ENCODE assay signal across 10 cellular contexts in genomic region chr9:21392270-21392669, GRCh38. TPM values are rescaled to one million over a fixed set of nuclear protein-coding genes. Genes with fewer than 3 reads are reported as not detected.
DNase-seq lines count a peak whose midpoint lies in the region; ATAC-seq, FAIRE-seq and TF ChIP-seq lines count a peak whose summit lies in the region.
"Had no signal": no experiment of that assay in that cellular context is flagged by ENCODE, and none has a peak within 500 bp of the region (broad histone marks: within the 10 kb centered on the region; RNA-seq: fewer than 3 reads in every experiment).

No MANE protein-coding gene starts in this region.

- H3K27ac Mint-ChIP-seq in neural crest cell (ENCODE audit: unreplicated experiment), result no peak overlapping the region
- no peak overlapping the region for H3K27ac Mint-ChIP-seq in CD14-positive monocyte
- H3K27ac Mint-ChIP-seq in activated CD4-positive, alpha-beta T cell treated with anti-CD3 and anti-CD28 coated beads, Interleukin-2, amount 10 ng/mL, durations not matched to agents 7 days and 5 days, result no peak overlapping the region

- ATAC-seq in HG03139 (IDR thresholded peaks at IDR 0.05; ENCODE audit: unreplicated experiment), result peak; percentile 80

- intact Hi-C loops in CD14-positive monocyte (cut with micrococcal nuclease), result loop anchor here in 1 of 2 donors (10.0 kb wide), 1 partner anchor 67 kb away; no protein-coding TSS in a partner anchor

- H3K4me3 ChIP-seq in WI38 (ENCODE audit: low read depth, low read length), result no peak overlapping the region
- H3K4me3 ChIP-seq: heart left ventricle had no signal

- 0 out of 2 replicates have a peak, but pooled peaks have one; percentile 10 for TF ChIP-seq CTCF in WI38 (IDR thresholded peaks at IDR 0.05; ENCODE audit: low read depth, low read length)
- peak; percentile 48 for TF ChIP-seq CTCF in neural crest cell (conservative IDR thresholded peaks at IDR 0.05)
- TF ChIP-seq CTCF in CD14-positive monocyte (IDR thresholded peaks at IDR 0.05), result no peak

- H3K4me3 Mint-ChIP-seq in neural crest cell (no peak overlapping the region), CD14-positive monocyte (peak overlapping the region in 1 of 2 donors; percentile 49)
- H3K4me3 Mint-ChIP-seq in activated CD4-positive, alpha-beta T cell treated with anti-CD3 and anti-CD28 coated beads, Interleukin-2, amount 10 ng/mL, durations not matched to agents 7 days and 5 days, result no peak overlapping the region

- POLR2A ChIA-PET in activated CD4-positive, alpha-beta T cell treated with anti-CD3 and anti-CD28 coated beads, Interleukin-2, amount 10 ng/mL, durations not matched to agents 7 days and 5 days (lab: Charles Lee), result no interaction called here

- H3K36me3 Mint-ChIP-seq in neural crest cell (ENCODE audit: low read depth), result no peaks in the 10 kb centered on the region
- no peaks in the 10 kb centered on the region for H3K36me3 Mint-ChIP-seq in CD14-positive monocyte
- H3K36me3 Mint-ChIP-seq in activated CD4-positive, alpha-beta T cell treated with anti-CD3 and anti-CD28 coated beads, Interleukin-2, amount 10 ng/mL, durations not matched to agents 7 days and 5 days (ENCODE audit: low read depth), result no peaks in the 10 kb centered on the region

- DNase-seq in D341Med (ENCODE audit: low spot score) (peak; percentile 30), GM19239 (ENCODE audit: insufficient read length, low spot score) (no peak), neural crest cell (ENCODE audit: low read depth, low spot score) (no peak), CD14-positive monocyte (ENCODE audit: low spot score) (no peak), mucosa of gallbladder (ENCODE audit: low spot score) (no peak)
- DNase-seq in activated CD4-positive, alpha-beta T cell treated with anti-CD3 and anti-CD28 coated beads, Interleukin-2, amount 10 ng/mL, durations not matched to agents 7 days and 5 days, result no peak
- DNase-seq: heart left ventricle had no signal

- H3K9me3 Mint-ChIP-seq in neural crest cell, result no peaks in the 10 kb centered on the region
- peaks cover 0 to 3% (median 0%) of the 10 kb centered on the region in 7 donors for H3K9me3 Mint-ChIP-seq in CD14-positive monocyte
- H3K9me3 Mint-ChIP-seq in activated CD4-positive, alpha-beta T cell treated with anti-CD3 and anti-CD28 coated beads, Interleukin-2, amount 10 ng/mL, durations not matched to agents 7 days and 5 days, result no peaks in the 10 kb centered on the region

- H3K4me1 Mint-ChIP-seq in neural crest cell (peaks cover 8% of the 10 kb centered on the region), CD14-positive monocyte (peaks cover 7% of the 10 kb centered on the region)
- peaks cover 6% of the 10 kb centered on the region for H3K4me1 Mint-ChIP-seq in activated CD4-positive, alpha-beta T cell treated with anti-CD3 and anti-CD28 coated beads, Interleukin-2, amount 10 ng/mL, durations not matched to agents 7 days and 5 days

- CTCF ChIA-PET in activated CD4-positive, alpha-beta T cell treated with anti-CD3 and anti-CD28 coated beads, Interleukin-2, amount 10 ng/mL, durations not matched to agents 7 days and 5 days (lab: Charles Lee), result interaction anchor here (1.5 kb wide), 1 partner anchor 15 kb away, joined by 3 read pairs; no protein-coding TSS in a partner anchor

- H3K27me3 Mint-ChIP-seq in neural crest cell (ENCODE audit: low read depth), result peaks cover 63% of the 10 kb centered on the region
- peaks cover 69 to 85% (median 82%) of the 10 kb centered on the region in 3 donors for H3K27me3 Mint-ChIP-seq in CD14-positive monocyte (ENCODE audit: low read depth in 3 of 3)
- peaks cover 64% of the 10 kb centered on the region for H3K27me3 Mint-ChIP-seq in activated CD4-positive, alpha-beta T cell treated with anti-CD3 and anti-CD28 coated beads, Interleukin-2, amount 10 ng/mL, durations not matched to agents 7 days and 5 days

- FAIRE-seq in GM19239 (lab: Jason Lieb, UNC), result peak; percentile 87

RNA-seq across cellular contexts. Expression of gene IFNA2, which starts 7.1 kb away (rescaled TPM):
- total RNA-seq in neural crest cell, result not detected in 2 replicates
- not detected for polyA plus RNA-seq in CD14-positive monocyte
- not detected for total RNA-seq in activated CD4-positive, alpha-beta T cell treated with anti-CD3 and anti-CD28 coated beads, Interleukin-2, amount 10 ng/mL, durations not matched to agents 7 days and 5 days
- total RNA-seq in mucosa of gallbladder, result not detected
- total RNA-seq: heart left ventricle, temporal lobe had no signal
- polyA plus RNA-seq: heart left ventricle had no signal

RNA-seq across cellular contexts. Expression of gene IFNA8, which starts 16.6 kb away (rescaled TPM):
- not detected in 2 replicates for total RNA-seq in neural crest cell
- polyA plus RNA-seq in CD14-positive monocyte, result not detected
- not detected for total RNA-seq in activated CD4-positive, alpha-beta T cell treated with anti-CD3 and anti-CD28 coated beads, Interleukin-2, amount 10 ng/mL, durations not matched to agents 7 days and 5 days
- not detected for total RNA-seq in mucosa of gallbladder
- total RNA-seq: heart left ventricle, temporal lobe had no signal
- polyA plus RNA-seq: heart left ventricle had no signal

RNA-seq across cellular contexts. Expression of gene IFNA13, which starts 24.4 kb away (rescaled TPM):
- total RNA-seq in neural crest cell (not detected in 2 replicates), mucosa of gallbladder (not detected)
- not detected for polyA plus RNA-seq in CD14-positive monocyte
- not detected for total RNA-seq in activated CD4-positive, alpha-beta T cell treated with anti-CD3 and anti-CD28 coated beads, Interleukin-2, amount 10 ng/mL, durations not matched to agents 7 days and 5 days
- total RNA-seq: heart left ventricle, temporal lobe had no signal
- polyA plus RNA-seq: heart left ventricle had no signal

RNA-seq across cellular contexts. Expression of gene IFNA6, which starts 41.6 kb away (rescaled TPM):
- total RNA-seq in neural crest cell, result not detected in 2 replicates
- not detected for polyA plus RNA-seq in CD14-positive monocyte
- not detected for total RNA-seq in activated CD4-positive, alpha-beta T cell treated with anti-CD3 and anti-CD28 coated beads, Interleukin-2, amount 10 ng/mL, durations not matched to agents 7 days and 5 days
- not detected for total RNA-seq in mucosa of gallbladder
- total RNA-seq: heart left ventricle, temporal lobe had no signal
- polyA plus RNA-seq: heart left ventricle had no signal

RNA-seq across cellular contexts. Expression of gene IFNA1, which starts 48.0 kb away (rescaled TPM):
- total RNA-seq in neural crest cell, result not detected in 2 replicates
- not detected for polyA plus RNA-seq in CD14-positive monocyte
- total RNA-seq in activated CD4-positive, alpha-beta T cell treated with anti-CD3 and anti-CD28 coated beads, Interleukin-2, amount 10 ng/mL, durations not matched to agents 7 days and 5 days, result not detected
- not detected for total RNA-seq in mucosa of gallbladder
- total RNA-seq: heart left ventricle, temporal lobe had no signal
- polyA plus RNA-seq: heart left ventricle had no signal
